ENCODE assay signal across 20 cellular contexts in genomic region chr20:24106155-24106800, GRCh38.
"Had no signal": no experiment of that assay in that cellular context is flagged by ENCODE, and none has a peak within 500 bp of the region (broad histone marks: within the 10 kb centered on the region; RNA-seq: fewer than 3 reads in every experiment).

No MANE protein-coding gene starts in this region.

- H3K27me3 ChIP-seq: neutrophil, right atrium auricular region had no signal

- ATAC-seq: left ventricle myocardium superior; mucosa of descending colon; naive thymus-derived CD8-positive, alpha-beta T cell; psoas muscle had no signal

- H3K9me3 Mint-ChIP-seq: central memory CD8-positive, alpha-beta T cell; naive thymus-derived CD8-positive, alpha-beta T cell had no signal

- FAIRE-seq: endometrium, islet of Langerhans, small intestine had no signal

- H3K4me1 Mint-ChIP-seq: naive thymus-derived CD8-positive, alpha-beta T cell had no signal

- H3K27ac ChIP-seq: neutrophil, psoas muscle, right atrium auricular region had no signal

- H3K27me3 Mint-ChIP-seq: central memory CD8-positive, alpha-beta T cell had no signal

- H3K36me3 ChIP-seq: neutrophil, right atrium auricular region had no signal

- H3K36me3 Mint-ChIP-seq: naive thymus-derived CD8-positive, alpha-beta T cell had no signal

- H3K4me3 Mint-ChIP-seq: central memory CD8-positive, alpha-beta T cell; naive thymus-derived CD8-positive, alpha-beta T cell had no signal

- H3K4me1 ChIP-seq: psoas muscle, right atrium auricular region had no signal

- H3K27ac Mint-ChIP-seq: naive thymus-derived CD8-positive, alpha-beta T cell had no signal

- DNase-seq: cortex of kidney; effector memory CD4-positive, alpha-beta T cell; erythroblast; foreskin melanocyte; head of caudate nucleus; hippocampal formation; left ventricle myocardium superior; mucosa of descending colon; naive thymus-derived CD8-positive, alpha-beta T cell; psoas muscle; small intestine; stimulated activated CD4-positive, alpha-beta T cell treated with anti-CD3 and anti-CD28 coated beads, Interleukin-2, amount 100 ng/mL, for 48 hours; stimulated activated naive CD4-positive, alpha-beta T cell treated with Interleukin-2 at 50 U/mL for 16 hours; trophoblast cell had no signal

- H3K4me3 ChIP-seq: lung, mucosa of descending colon, psoas muscle, right atrium auricular region had no signal

- H3K9me3 ChIP-seq: mucosa of descending colon, neutrophil, psoas muscle, right atrium auricular region had no signal
